ENCODE assay signal across 19 cellular contexts in genomic region chr9:121836382-121836885, GRCh38.
DNase-seq lines count a peak whose midpoint lies in the region; ATAC-seq and TF ChIP-seq lines count a peak whose summit lies in the region.
"Had no signal": no experiment of that assay in that cellular context is flagged by ENCODE, and none has a peak within 500 bp of the region (broad histone marks: within the 10 kb centered on the region; RNA-seq: fewer than 3 reads in every experiment).

No MANE protein-coding gene starts in this region.

- H2BK120ac ChIP-seq in neuronal stem cell (ENCODE audit: low read depth, low read length) = no peak overlapping the region

- H3K27ac ChIP-seq in coronary artery (no peak overlapping the region), neuronal stem cell (replicated peaks; ENCODE audit: low read length) (no peak overlapping the region), thyroid gland (no peak overlapping the region)
- H3K27ac ChIP-seq: 22Rv1 had no signal

- no peak overlapping the region for H3K4ac ChIP-seq in neuronal stem cell (ENCODE audit: low read length)

- WGBS in neuronal stem cell (ENCODE audit: extremely low coverage in 2 of 2, insufficient read length in 2 of 2, insufficient replicate concordance in 1 of 2), 2 donors = no CpG with 5 or more reads among the region's 3 CpGs
- WGBS in thyroid gland, 2 donors = 37 to 51% methylated on average over 3 of the region's 3 CpGs

- H3K79me1 ChIP-seq in neuronal stem cell (ENCODE audit: low read depth, low read length) = no peaks in the 10 kb centered on the region

- H3K23ac ChIP-seq in neuronal stem cell (ENCODE audit: low read depth, low read length, poor library complexity) = no peak overlapping the region

- H2AK5ac ChIP-seq in neuronal stem cell (ENCODE audit: low read depth, low read length) = no peak overlapping the region

- no peak overlapping the region for H2BK5ac ChIP-seq in neuronal stem cell (ENCODE audit: low read length)

- no peak overlapping the region for H4K8ac ChIP-seq in neuronal stem cell (ENCODE audit: low read depth, low read length)

- H2AFZ ChIP-seq in neuronal stem cell (ENCODE audit: low read length) = no peak overlapping the region
- H2AFZ ChIP-seq: GM23338 had no signal

- no peak overlapping the region for H3K9ac ChIP-seq in neuronal stem cell (ENCODE audit: low read depth, low read length, poor library complexity)

- H3K27me3 ChIP-seq in neuronal stem cell (ENCODE audit: control insufficient read depth in 3 of 3, insufficient read depth in 3 of 3, low read depth in 1 of 3, low read length in 3 of 3) = peaks cover 0 to 52% (median 0%) of the 10 kb centered on the region in 3 experiments
- H3K27me3 ChIP-seq in thyroid gland = no peaks in the 10 kb centered on the region

- H2BK12ac ChIP-seq in neuronal stem cell (ENCODE audit: low read length) = no peak overlapping the region

- H3K4me1 ChIP-seq in neuronal stem cell (ENCODE audit: control insufficient read depth in 2 of 2, insufficient read depth in 1 of 2, low read depth in 1 of 2, low read length in 2 of 2) = peaks cover 0 to 5% of the 10 kb centered on the region in 2 donors
- peaks cover 5 to 22% of the 10 kb centered on the region in 2 donors for H3K4me1 ChIP-seq in thyroid gland

- no peak overlapping the region for H4K91ac ChIP-seq in neuronal stem cell (ENCODE audit: low read depth, low read length, poor library complexity)

- H3K4me3 ChIP-seq in coronary artery (no peak overlapping the region), neuronal stem cell (ENCODE audit: low read length in 2 of 2) (no peak overlapping the region), thyroid gland (replicated peaks in 1 of 3) (no peak overlapping the region)
- H3K4me3 ChIP-seq: GM23338 had no signal

- no peaks in the 10 kb centered on the region for H3K9me3 ChIP-seq in neuronal stem cell (replicated peaks in 1 of 2; ENCODE audit: control insufficient read depth in 2 of 2, insufficient read depth in 1 of 2, low read depth in 1 of 2, low read length in 2 of 2)
- H3K9me3 ChIP-seq in thyroid gland = no peaks in the 10 kb centered on the region

- ATAC-seq in GM21515 (IDR thresholded peaks at IDR 0.05; ENCODE audit: unreplicated experiment) (no peak), GM18873 (IDR thresholded peaks at IDR 0.05; ENCODE audit: low FRiP score, unreplicated experiment) (no peak)
- ATAC-seq: GM23338, HCT116 had no signal

- no peak overlapping the region for H3K4me2 ChIP-seq in neuronal stem cell (ENCODE audit: insufficient read depth, low read length, poor library complexity, severe bottlenecking)
- H3K4me2 ChIP-seq: GM23338 had no signal

- DNase-seq in activated CD4-positive, CD25-positive, alpha-beta regulatory T cell treated with anti-CD3 and anti-CD28 coated beads, Interleukin-2, amount 50 U/mL, for 72 hours = peak; percentile 21
- no peak for DNase-seq in activated CD4-positive, CD25-positive, alpha-beta regulatory T cell (lab: John Stamatoyannopoulos, UW)
- DNase-seq in coronary artery (ENCODE audit: low spot score) (peak; percentile 41), neuronal stem cell (ENCODE audit: low spot score) (no peak), thyroid gland (peak; percentile 41 to 58)
- DNase-seq in stimulated activated CD4-positive, alpha-beta T cell treated with anti-CD3 and anti-CD28 coated beads, Interleukin-12 subunit alpha, Interleukin-12 subunit beta, amount 100 ng/mL, for 4 hours = no peak
- DNase-seq: DMS 273 treated with DMSO at 0.1 percent for 48 hours, DND-41, Karpas-422, NCI-H1436, NCI-H1930, NCI-H345, NCI-H524 treated with DMSO at 0.1 percent for 48 hours, SHP77 had no signal

- TF ChIP-seq CTCF in coronary artery (IDR thresholded peaks at IDR 0.05) = no peak
- no peak for TF ChIP-seq CTCF in thyroid gland (IDR thresholded peaks at IDR 0.05)

- no peak for TF ChIP-seq POLR2A in thyroid gland (IDR thresholded peaks at IDR 0.05)

- peak overlapping the region; percentile 15 for H3K18ac ChIP-seq in neuronal stem cell (ENCODE audit: low read length)

- H3K14ac ChIP-seq in neuronal stem cell (ENCODE audit: low read length) = peak overlapping the region; percentile 76

- H3K36me3 ChIP-seq in neuronal stem cell (replicated peaks in 1 of 2; ENCODE audit: control insufficient read depth in 2 of 2, insufficient read depth in 2 of 2, low read length in 2 of 2) = no peaks in the 10 kb centered on the region
- H3K36me3 ChIP-seq in thyroid gland = no peaks in the 10 kb centered on the region

- no peak overlapping the region for H2BK15ac ChIP-seq in neuronal stem cell (ENCODE audit: low read length)

- intact Hi-C loops in thyroid gland (cut with DNase I) = loop anchor here (10.0 kb wide), 1 partner anchor 88 kb away; no protein-coding TSS in a partner anchor

Comparison
In these comparisons a context has a peak if more than half of its experiments do, and no peak if none do; other contexts are left out.
1. DNase-seq: peak in activated CD4-positive, CD25-positive, alpha-beta regulatory T cell treated with anti-CD3 and anti-CD28 coated beads, Interleukin-2, amount 50 U/mL, for 72 hours (single experiment), coronary artery (single experiment) and thyroid gland (2 of 2); none in activated CD4-positive, CD25-positive, alpha-beta regulatory T cell (0 of 4), neuronal stem cell (single experiment) and stimulated activated CD4-positive, alpha-beta T cell treated with anti-CD3 and anti-CD28 coated beads, Interleukin-12 subunit alpha, Interleukin-12 subunit beta, amount 100 ng/mL, for 4 hours (single experiment).